20 cellular contexts compared by ENCODE assay signal in the genomic region with DNA sequence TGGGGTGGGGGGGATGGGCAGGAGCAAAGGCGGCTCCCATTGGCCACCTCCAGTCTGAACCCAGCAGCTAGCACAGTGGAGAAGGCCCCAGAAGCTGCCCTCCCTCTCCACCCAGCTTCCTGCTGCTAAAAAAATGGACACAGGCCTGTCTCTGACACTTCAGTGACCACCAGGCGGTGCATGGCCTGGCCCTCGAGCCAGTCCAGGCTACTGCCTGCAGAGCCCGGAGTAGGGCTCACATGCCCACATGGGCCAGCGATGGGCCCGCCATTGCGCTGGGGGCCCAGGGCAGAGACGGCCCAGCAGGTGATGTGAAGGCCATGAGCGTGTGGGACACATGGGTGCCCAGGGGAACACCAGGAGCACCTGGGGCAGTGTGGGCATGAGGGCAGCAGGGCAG. TPM values are rescaled to one million over a fixed set of nuclear protein-coding genes. Genes with fewer than 3 reads are reported as not detected.
DNase-seq lines count a peak whose midpoint lies in the region; ATAC-seq and TF ChIP-seq lines count a peak whose summit lies in the region.
"Had no signal": no experiment of that assay in that cellular context is flagged by ENCODE, and none has a peak within 500 bp of the region (broad histone marks: within the 10 kb centered on the region; RNA-seq: fewer than 3 reads in every experiment).

No MANE protein-coding gene starts in this region.

- POLR2A ChIA-PET in RWPE1 (lab: Yijun Ruan, JAX; ENCODE audit: low non-redundant PET), result no interaction called here

- TF ChIP-seq CTCF in RWPE1 (conservative IDR thresholded peaks at IDR 0.05; ENCODE audit: low read depth), result no peak
- peak in 3 of 5 experiments; percentile 7 to 38 (median 37) for TF ChIP-seq CTCF in tibial nerve (IDR thresholded peaks at IDR 0.05)

- H3K9me3 ChIP-seq in tibial nerve, result no peaks in the 10 kb centered on the region

- no peaks in the 10 kb centered on the region for H3K36me3 ChIP-seq in tibial nerve
- H3K36me3 ChIP-seq in H7 (replicated peaks; ENCODE audit: control insufficient read depth, insufficient read depth, low read length), result no peaks in the 10 kb centered on the region

- ATAC-seq in Right ventricle myocardium inferior (no peak), left cardiac atrium (no peak)
- ATAC-seq: PC-3 had no signal

- peak overlapping the region; percentile 73 for H3K27ac ChIP-seq in RWPE1
- peak overlapping the region; percentile 53 to 94 (median 82) for H3K27ac ChIP-seq in tibial nerve
- H3K27ac ChIP-seq: HL-60 had no signal

- TF ChIP-seq POLR2A in tibial nerve (IDR thresholded peaks at IDR 0.05), result no peak

- H3K4me1 ChIP-seq in tibial nerve, result peaks cover 0 to 71% (median 39%) of the 10 kb centered on the region in 4 donors

- 60 to 71% methylated on average over 9 of the region's 9 CpGs for WGBS in tibial nerve, 2 donors

- CTCF ChIA-PET in RWPE1 (lab: Yijun Ruan, JAX), result interaction anchor here (0.6 to 0.8 kb wide), 2 partner anchors 62 to 113 kb away, joined by 3 to 4 read pairs; no protein-coding TSS in a partner anchor

- no peak overlapping the region for H3K4me3 ChIP-seq in tibial nerve
- no peak overlapping the region for H3K4me3 ChIP-seq in H7 (ENCODE audit: insufficient read depth, low read depth, low read length)

- DNase-seq in Right ventricle myocardium inferior (ENCODE audit: missing footprints) (peak; percentile 45), left cardiac atrium (no peak), RWPE1 (ENCODE audit: low spot score) (no peak), islet precursor cell (peak; percentile 67), tibial nerve (ENCODE audit: low spot score in 2 of 2) (no peak), epidermal melanocyte (ENCODE audit: insufficient read length, low spot score) (no peak), GDM1 (lab: John Stamatoyannopoulos, UW) (no peak), H7 (no peak)
- DNase-seq: 8988T, C1 segment of cervical spinal cord, DMS 273 treated with DMSO at 0.1 percent for 48 hours, KBM-7, NCI-H1048, NCI-H146, NCI-H2081, NCI-H510A, NCI-H82, PC-3, SHP77 had no signal

- intact Hi-C loops in Right ventricle myocardium inferior (cut with DNase I), result no loop called here
- intact Hi-C loops in left cardiac atrium (cut with DNase I), result no loop called here

- peak in 1 of 2 donors; percentile 9 for TF ChIP-seq EP300 in tibial nerve (IDR thresholded peaks at IDR 0.05)

- H3K27me3 ChIP-seq in tibial nerve (no peaks in the 10 kb centered on the region), H7 (ENCODE audit: control insufficient read depth, insufficient read depth, low read length) (no peaks in the 10 kb centered on the region)

RNA-seq across cellular contexts. Expression of a gene that starts 52.1 kb away (rescaled TPM):
- 18.7 TPM for total RNA-seq in Right ventricle myocardium inferior
- 10 to 100 TPM; 22.7 to 36.0 TPM for total RNA-seq in left cardiac atrium
- 10 to 100 TPM; 29.3 to 65.4 (median 41.5) TPM for total RNA-seq in tibial nerve
- 32.2 and 33.3 TPM in 2 replicates for total RNA-seq in H7 (2014; rRNA removed; shearing (Covaris generic))

Comparison
In these comparisons a context has a peak if more than half of its experiments do, and no peak if none do; other contexts are left out.
1. DNase-seq: peak in Right ventricle myocardium inferior (single experiment) and islet precursor cell (single experiment); none in left cardiac atrium (single experiment), RWPE1 (single experiment), tibial nerve (0 of 2), epidermal melanocyte (single experiment), GDM1 (single experiment) and H7 (single experiment).